Comparison of ENCODE assay signal across 1 cellular context in genomic region chr19:34999498-35000337, GRCh38.
A peak's percentile ranks its signal among the peaks of the same experiment; 100 is the strongest.
TF ChIP-seq lines count a peak whose summit lies in the region.

TSS of gene GRAMD1A (plus strand) at chr19:35000323. CDS start at chr19:35000479, 156 bp downstream.

TF ChIP-seq in HepG2, 621 proteins besides CTCF, POLR2A, EP300 and RAD21 (continued from another document and continues in another):
- TF ChIP-seq, protein P1, sequence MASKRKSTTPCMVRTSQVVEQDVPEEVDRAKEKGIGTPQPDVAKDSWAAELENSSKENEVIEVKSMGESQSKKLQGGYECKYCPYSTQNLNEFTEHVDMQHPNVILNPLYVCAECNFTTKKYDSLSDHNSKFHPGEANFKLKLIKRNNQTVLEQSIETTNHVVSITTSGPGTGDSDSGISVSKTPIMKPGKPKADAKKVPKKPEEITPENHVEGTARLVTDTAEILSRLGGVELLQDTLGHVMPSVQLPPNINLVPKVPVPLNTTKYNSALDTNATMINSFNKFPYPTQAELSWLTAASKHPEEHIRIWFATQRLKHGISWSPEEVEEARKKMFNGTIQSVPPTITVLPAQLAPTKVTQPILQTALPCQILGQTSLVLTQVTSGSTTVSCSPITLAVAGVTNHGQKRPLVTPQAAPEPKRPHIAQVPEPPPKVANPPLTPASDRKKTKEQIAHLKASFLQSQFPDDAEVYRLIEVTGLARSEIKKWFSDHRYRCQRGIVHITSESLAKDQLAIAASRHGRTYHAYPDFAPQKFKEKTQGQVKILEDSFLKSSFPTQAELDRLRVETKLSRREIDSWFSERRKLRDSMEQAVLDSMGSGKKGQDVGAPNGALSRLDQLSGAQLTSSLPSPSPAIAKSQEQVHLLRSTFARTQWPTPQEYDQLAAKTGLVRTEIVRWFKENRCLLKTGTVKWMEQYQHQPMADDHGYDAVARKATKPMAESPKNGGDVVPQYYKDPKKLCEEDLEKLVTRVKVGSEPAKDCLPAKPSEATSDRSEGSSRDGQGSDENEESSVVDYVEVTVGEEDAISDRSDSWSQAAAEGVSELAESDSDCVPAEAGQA (IDR thresholded peaks at IDR 0.05; ENCODE audit: low read depth), result peak; percentile 84
- TF ChIP-seq, protein P1 (CRISPR knock-in tag; IDR thresholded peaks at IDR 0.05; ENCODE audit: borderline replicate concordance), result no peak
- peak; percentile 38; the same call in 1 of the 2 replicates for TF ChIP-seq ZNF614 (CRISPR knock-in tag; IDR thresholded peaks at IDR 0.05; ENCODE audit: borderline replicate concordance)
- TF ChIP-seq ZNF800 (CRISPR knock-in tag; IDR thresholded peaks at IDR 0.05), result no peak
- no peak for TF ChIP-seq PHF21A (CRISPR knock-in tag; IDR thresholded peaks at IDR 0.05)
- 0 out of 2 replicates have a peak, but pooled peaks have one; percentile 35 for TF ChIP-seq ZNF740 (CRISPR knock-in tag; IDR thresholded peaks at IDR 0.05)
- TF ChIP-seq ZNF674 (CRISPR knock-in tag; IDR thresholded peaks at IDR 0.05; ENCODE audit: low read depth), result no peak
- TF ChIP-seq SNAPC2 (CRISPR knock-in tag; IDR thresholded peaks at IDR 0.05), result no peak
- no peak for TF ChIP-seq MTF2 (CRISPR knock-in tag; IDR thresholded peaks at IDR 0.05; ENCODE audit: borderline replicate concordance)
- no peak for TF ChIP-seq ZNF234 (CRISPR knock-in tag; conservative IDR thresholded peaks at IDR 0.05)
- TF ChIP-seq SMARCE1 (IDR thresholded peaks at IDR 0.05; ENCODE audit: borderline replicate concordance), result no peak
- no peak for TF ChIP-seq ZNF143 (CRISPR knock-in tag; IDR thresholded peaks at IDR 0.05)
- TF ChIP-seq PHF8 (CRISPR knock-in tag; IDR thresholded peaks at IDR 0.05), result 0 out of 2 replicates have a peak, but pooled peaks have one; percentile 19
- no peak for TF ChIP-seq GABPA (IDR thresholded peaks at IDR 0.05; ENCODE audit: low read depth, low read length)
- no peak for TF ChIP-seq GABPA (CRISPR knock-in tag; IDR thresholded peaks at IDR 0.05; ENCODE audit: low read depth)
- TF ChIP-seq ZNF280D (CRISPR knock-in tag; IDR thresholded peaks at IDR 0.05), result no peak; the same call in 1 of the 2 replicates
- TF ChIP-seq ZNF703 (CRISPR knock-in tag; IDR thresholded peaks at IDR 0.05; ENCODE audit: borderline replicate concordance), result no peak
- TF ChIP-seq GLI4 (CRISPR knock-in tag; IDR thresholded peaks at IDR 0.05; ENCODE audit: borderline replicate concordance), result no peak
- TF ChIP-seq, protein P2, sequence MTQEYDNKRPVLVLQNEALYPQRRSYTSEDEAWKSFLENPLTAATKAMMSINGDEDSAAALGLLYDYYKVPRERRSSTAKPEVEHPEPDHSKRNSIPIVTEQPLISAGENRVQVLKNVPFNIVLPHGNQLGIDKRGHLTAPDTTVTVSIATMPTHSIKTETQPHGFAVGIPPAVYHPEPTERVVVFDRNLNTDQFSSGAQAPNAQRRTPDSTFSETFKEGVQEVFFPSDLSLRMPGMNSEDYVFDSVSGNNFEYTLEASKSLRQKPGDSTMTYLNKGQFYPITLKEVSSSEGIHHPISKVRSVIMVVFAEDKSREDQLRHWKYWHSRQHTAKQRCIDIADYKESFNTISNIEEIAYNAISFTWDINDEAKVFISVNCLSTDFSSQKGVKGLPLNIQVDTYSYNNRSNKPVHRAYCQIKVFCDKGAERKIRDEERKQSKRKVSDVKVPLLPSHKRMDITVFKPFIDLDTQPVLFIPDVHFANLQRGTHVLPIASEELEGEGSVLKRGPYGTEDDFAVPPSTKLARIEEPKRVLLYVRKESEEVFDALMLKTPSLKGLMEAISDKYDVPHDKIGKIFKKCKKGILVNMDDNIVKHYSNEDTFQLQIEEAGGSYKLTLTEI (CRISPR knock-in tag; conservative IDR thresholded peaks at IDR 0.05), result no peak
- TF ChIP-seq TBX2 (CRISPR knock-in tag; IDR thresholded peaks at IDR 0.05; ENCODE audit: borderline replicate concordance), result no peak
- no peak for TF ChIP-seq ZNF564 (CRISPR knock-in tag; IDR thresholded peaks at IDR 0.05)
- 0 out of 2 replicates have a peak, but pooled peaks have one; percentile 21 for TF ChIP-seq MXD4 (CRISPR knock-in tag; IDR thresholded peaks at IDR 0.05)
- TF ChIP-seq ZNF747 (CRISPR knock-in tag; IDR thresholded peaks at IDR 0.05; ENCODE audit: borderline replicate concordance), result peak; percentile 53; the same call in 1 of the 2 replicates
- TF ChIP-seq HMG20B (CRISPR knock-in tag; conservative IDR thresholded peaks at IDR 0.05), result no peak
- TF ChIP-seq ZNF3 (CRISPR knock-in tag; IDR thresholded peaks at IDR 0.05), result no peak
- no peak for TF ChIP-seq ZNF713 (CRISPR knock-in tag; IDR thresholded peaks at IDR 0.05)
- TF ChIP-seq ZBTB7A (CRISPR knock-in tag; IDR thresholded peaks at IDR 0.05), result no peak
- TF ChIP-seq SNRNP70 (IDR thresholded peaks at IDR 0.05; ENCODE audit: low read depth, low read length), result no peak
- no peak for TF ChIP-seq ZNF720 (CRISPR knock-in tag; IDR thresholded peaks at IDR 0.05)
- no peak for TF ChIP-seq NCOR1 (IDR thresholded peaks at IDR 0.05; ENCODE audit: borderline replicate concordance, low read length)
- no peak for TF ChIP-seq KLF9 (CRISPR knock-in tag; IDR thresholded peaks at IDR 0.05; ENCODE audit: low read depth)
- no peak for TF ChIP-seq DNMT1 (CRISPR knock-in tag; IDR thresholded peaks at IDR 0.05)
- no peak for TF ChIP-seq ZNF101 (CRISPR knock-in tag; IDR thresholded peaks at IDR 0.05; ENCODE audit: borderline replicate concordance, low read depth)
- TF ChIP-seq, protein P3, sequence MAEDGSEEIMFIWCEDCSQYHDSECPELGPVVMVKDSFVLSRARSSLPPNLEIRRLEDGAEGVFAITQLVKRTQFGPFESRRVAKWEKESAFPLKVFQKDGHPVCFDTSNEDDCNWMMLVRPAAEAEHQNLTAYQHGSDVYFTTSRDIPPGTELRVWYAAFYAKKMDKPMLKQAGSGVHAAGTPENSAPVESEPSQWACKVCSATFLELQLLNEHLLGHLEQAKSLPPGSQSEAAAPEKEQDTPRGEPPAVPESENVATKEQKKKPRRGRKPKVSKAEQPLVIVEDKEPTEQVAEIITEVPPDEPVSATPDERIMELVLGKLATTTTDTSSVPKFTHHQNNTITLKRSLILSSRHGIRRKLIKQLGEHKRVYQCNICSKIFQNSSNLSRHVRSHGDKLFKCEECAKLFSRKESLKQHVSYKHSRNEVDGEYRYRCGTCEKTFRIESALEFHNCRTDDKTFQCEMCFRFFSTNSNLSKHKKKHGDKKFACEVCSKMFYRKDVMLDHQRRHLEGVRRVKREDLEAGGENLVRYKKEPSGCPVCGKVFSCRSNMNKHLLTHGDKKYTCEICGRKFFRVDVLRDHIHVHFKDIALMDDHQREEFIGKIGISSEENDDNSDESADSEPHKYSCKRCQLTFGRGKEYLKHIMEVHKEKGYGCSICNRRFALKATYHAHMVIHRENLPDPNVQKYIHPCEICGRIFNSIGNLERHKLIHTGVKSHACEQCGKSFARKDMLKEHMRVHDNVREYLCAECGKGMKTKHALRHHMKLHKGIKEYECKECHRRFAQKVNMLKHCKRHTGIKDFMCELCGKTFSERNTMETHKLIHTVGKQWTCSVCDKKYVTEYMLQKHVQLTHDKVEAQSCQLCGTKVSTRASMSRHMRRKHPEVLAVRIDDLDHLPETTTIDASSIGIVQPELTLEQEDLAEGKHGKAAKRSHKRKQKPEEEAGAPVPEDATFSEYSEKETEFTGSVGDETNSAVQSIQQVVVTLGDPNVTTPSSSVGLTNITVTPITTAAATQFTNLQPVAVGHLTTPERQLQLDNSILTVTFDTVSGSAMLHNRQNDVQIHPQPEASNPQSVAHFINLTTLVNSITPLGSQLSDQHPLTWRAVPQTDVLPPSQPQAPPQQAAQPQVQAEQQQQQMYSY (CRISPR knock-in tag; IDR thresholded peaks at IDR 0.05), result no peak
- TF ChIP-seq ZBTB3 (CRISPR knock-in tag; IDR thresholded peaks at IDR 0.05; ENCODE audit: borderline replicate concordance, low read depth), result no peak
- TF ChIP-seq HHEX (CRISPR knock-in tag; IDR thresholded peaks at IDR 0.05), result no peak
- peak; percentile 49; the same call in 1 of the 2 replicates for TF ChIP-seq KDM5B (CRISPR knock-in tag; IDR thresholded peaks at IDR 0.05; ENCODE audit: borderline replicate concordance)
- TF ChIP-seq ZNF501 (CRISPR knock-in tag; IDR thresholded peaks at IDR 0.05), result peak; percentile 47; the same call in 1 of the 2 replicates
- no peak for TF ChIP-seq HBP1 (CRISPR knock-in tag; IDR thresholded peaks at IDR 0.05; ENCODE audit: low read depth)
- TF ChIP-seq ZNF891 (CRISPR knock-in tag; IDR thresholded peaks at IDR 0.05), result no peak
- TF ChIP-seq, protein P4, sequence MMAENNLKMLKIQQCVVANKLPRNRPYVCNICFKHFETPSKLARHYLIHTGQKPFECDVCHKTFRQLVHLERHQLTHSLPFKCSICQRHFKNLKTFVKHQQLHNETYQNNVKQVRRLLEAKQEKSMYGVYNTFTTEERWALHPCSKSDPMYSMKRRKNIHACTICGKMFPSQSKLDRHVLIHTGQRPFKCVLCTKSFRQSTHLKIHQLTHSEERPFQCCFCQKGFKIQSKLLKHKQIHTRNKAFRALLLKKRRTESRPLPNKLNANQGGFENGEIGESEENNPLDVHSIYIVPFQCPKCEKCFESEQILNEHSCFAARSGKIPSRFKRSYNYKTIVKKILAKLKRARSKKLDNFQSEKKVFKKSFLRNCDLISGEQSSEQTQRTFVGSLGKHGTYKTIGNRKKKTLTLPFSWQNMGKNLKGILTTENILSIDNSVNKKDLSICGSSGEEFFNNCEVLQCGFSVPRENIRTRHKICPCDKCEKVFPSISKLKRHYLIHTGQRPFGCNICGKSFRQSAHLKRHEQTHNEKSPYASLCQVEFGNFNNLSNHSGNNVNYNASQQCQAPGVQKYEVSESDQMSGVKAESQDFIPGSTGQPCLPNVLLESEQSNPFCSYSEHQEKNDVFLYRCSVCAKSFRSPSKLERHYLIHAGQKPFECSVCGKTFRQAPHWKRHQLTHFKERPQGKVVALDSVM (CRISPR knock-in tag; IDR thresholded peaks at IDR 0.05), result no peak; the same call in 1 of the 2 replicates
- no peak for TF ChIP-seq ZIK1 (CRISPR knock-in tag; IDR thresholded peaks at IDR 0.05; ENCODE audit: borderline replicate concordance, low read depth)
- no peak for TF ChIP-seq TOE1 (CRISPR knock-in tag; IDR thresholded peaks at IDR 0.05)
- no peak for TF ChIP-seq U2AF1 (optimal IDR thresholded peaks at IDR 0.05; ENCODE audit: low read depth, low read length)
- no peak for TF ChIP-seq LCORL (IDR thresholded peaks at IDR 0.05)
- TF ChIP-seq LCORL (CRISPR knock-in tag; IDR thresholded peaks at IDR 0.05), result peak; percentile 57; the same call in 1 of the 2 replicates
